In the genomic region with DNA sequence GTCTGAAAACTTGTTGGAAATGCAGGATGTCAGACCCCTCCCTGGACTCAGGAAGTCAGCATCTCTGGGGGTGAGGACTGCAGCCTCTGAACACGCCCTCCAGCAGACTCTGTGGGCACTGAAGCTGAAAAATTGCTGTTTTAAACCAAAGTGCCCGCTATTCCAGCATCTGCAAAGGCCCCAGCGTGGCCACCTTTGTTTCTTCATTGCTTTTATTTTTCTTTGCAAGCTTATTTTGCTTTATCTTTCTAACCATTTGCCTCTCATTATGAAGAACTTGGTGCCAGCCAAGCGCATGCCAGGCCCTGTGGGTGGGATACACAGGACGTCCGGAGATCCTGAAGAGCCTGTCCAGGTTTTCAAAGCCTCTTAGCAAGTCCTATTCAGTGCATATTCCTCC, we compare ENCODE assay signal across 15 cellular contexts.
DNase-seq lines count a peak whose midpoint lies in the region; ATAC-seq and TF ChIP-seq lines count a peak whose summit lies in the region.
"Had no signal": no experiment of that assay in that cellular context is flagged by ENCODE, and none has a peak within 500 bp of the region (broad histone marks: within the 10 kb centered on the region; RNA-seq: fewer than 3 reads in every experiment).

No MANE protein-coding gene starts in this region.

- no peak overlapping the region for H3K4me3 ChIP-seq in OCI-LY3 (ENCODE audit: low read length)
- no peak overlapping the region for H3K4me3 ChIP-seq in ascending aorta
- no peak overlapping the region for H3K4me3 ChIP-seq in upper lobe of right lung
- H3K4me3 ChIP-seq: GM23248 had no signal

- no peak overlapping the region for H3K9ac ChIP-seq in OCI-LY3 (ENCODE audit: low read length)
- H3K9ac ChIP-seq: GM23248 had no signal

- TF ChIP-seq CTCF in OCI-LY3 (IDR thresholded peaks at IDR 0.05; ENCODE audit: low read depth, low read length) (no peak), osteocyte (IDR thresholded peaks at IDR 0.05) (no peak), ascending aorta (IDR thresholded peaks at IDR 0.05) (no peak), upper lobe of right lung (IDR thresholded peaks at IDR 0.05) (no peak), GM10248 (IDR thresholded peaks at IDR 0.05; ENCODE audit: control extremely low read depth, extremely low read depth, low read depth, missing control alignments) (no peak)

- H3K27me3 ChIP-seq in OCI-LY3 (ENCODE audit: low read depth, low read length) = no peaks in the 10 kb centered on the region
- no peaks in the 10 kb centered on the region for H3K27me3 ChIP-seq in ascending aorta
- peaks cover 5% of the 10 kb centered on the region for H3K27me3 ChIP-seq in upper lobe of right lung

- H3K79me2 ChIP-seq in OCI-LY3 (ENCODE audit: low read length) = no peaks in the 10 kb centered on the region

- CTCF ChIA-PET in GM10248 (lab: Yijun Ruan, JAX) = no interaction called here

- H3K9me3 ChIP-seq in OCI-LY3 (ENCODE audit: insufficient read depth, low read length) (no peaks in the 10 kb centered on the region), ascending aorta (peaks cover 0 to 5% of the 10 kb centered on the region in 2 donors), upper lobe of right lung (no peaks in the 10 kb centered on the region)

- H3K36me3 ChIP-seq in OCI-LY3 (replicated peaks; ENCODE audit: low read depth, low read length) (no peaks in the 10 kb centered on the region), ascending aorta (no peaks in the 10 kb centered on the region), upper lobe of right lung (no peaks in the 10 kb centered on the region)

- intact Hi-C loops in ascending aorta (cut with DNase I) = no loop called here
- intact Hi-C loops in upper lobe of right lung (cut with DNase I) = no loop called here

- H3K27ac ChIP-seq in OCI-LY3 (ENCODE audit: low read length) (no peak overlapping the region), ascending aorta (no peak overlapping the region), upper lobe of right lung (no peak overlapping the region)
- H3K27ac ChIP-seq: GM23248, HL-60 had no signal

- no peaks in the 10 kb centered on the region for H4K20me1 ChIP-seq in OCI-LY3 (ENCODE audit: insufficient read depth, low read length)

- peak overlapping the region; percentile 38 for H3K4me2 ChIP-seq in OCI-LY3 (ENCODE audit: low read length)

- POLR2A ChIA-PET in GM10248 (lab: Yijun Ruan, JAX) = no interaction called here

- no peaks in the 10 kb centered on the region for H3K4me1 Mint-ChIP-seq in osteocyte (ENCODE audit: unreplicated experiment)
- H3K4me1 Mint-ChIP-seq: CD14-positive monocyte had no signal

- H3K27ac Mint-ChIP-seq in osteocyte (ENCODE audit: unreplicated experiment) = no peak overlapping the region
- H3K27ac Mint-ChIP-seq: B cell; CD8-positive, alpha-beta T cell had no signal

- peak; percentile 15 for DNase-seq in activated CD8-positive, alpha-beta memory T cell treated with anti-CD3 and anti-CD28 coated beads for 24 hours
- no peak for DNase-seq in activated CD8-positive, alpha-beta memory T cell treated with anti-CD3 and anti-CD28 coated beads, Interleukin-2, amount 50 U/mL, for 48 hours
- DNase-seq in osteocyte (ENCODE audit: extremely low spot score, unreplicated experiment) (peak; percentile 56), ascending aorta (ENCODE audit: low spot score in 2 of 2) (no peak), upper lobe of right lung (no peak), GM10248 (ENCODE audit: extremely low spot score) (no peak)
- DNase-seq: 8988T, ACHN, COR-L47, GM23248 had no signal

- peaks cover 3% of the 10 kb centered on the region for H3K27me3 Mint-ChIP-seq in osteocyte (ENCODE audit: unreplicated experiment)

- peaks cover 14% of the 10 kb centered on the region for H3K4me1 ChIP-seq in OCI-LY3 (ENCODE audit: low read length)
- H3K4me1 ChIP-seq in ascending aorta = no peaks in the 10 kb centered on the region
- H3K4me1 ChIP-seq in upper lobe of right lung = no peaks in the 10 kb centered on the region

- peaks cover 3% of the 10 kb centered on the region for H3K9me3 Mint-ChIP-seq in osteocyte (ENCODE audit: unreplicated experiment)
- H3K9me3 Mint-ChIP-seq: CD14-positive monocyte; CD8-positive, alpha-beta T cell had no signal

- ATAC-seq in upper lobe of right lung = no peak
- ATAC-seq: CD8-positive, alpha-beta T cell had no signal

- H2AFZ ChIP-seq in OCI-LY3 (ENCODE audit: low read depth, low read length) = no peak overlapping the region
- H2AFZ ChIP-seq: GM23248 had no signal

- no peaks in the 10 kb centered on the region for H3K36me3 Mint-ChIP-seq in osteocyte (ENCODE audit: unreplicated experiment)
- H3K36me3 Mint-ChIP-seq: CD14-positive monocyte; CD8-positive, alpha-beta T cell had no signal

- H3K4me3 Mint-ChIP-seq in osteocyte (ENCODE audit: unreplicated experiment) = no peak overlapping the region
- H3K4me3 Mint-ChIP-seq: B cell; CD14-positive monocyte; CD8-positive, alpha-beta T cell had no signal

Comparison
In these comparisons a context has a peak if more than half of its experiments do, and no peak if none do; other contexts are left out.
1. DNase-seq: peak in activated CD8-positive, alpha-beta memory T cell treated with anti-CD3 and anti-CD28 coated beads for 24 hours (single experiment) and osteocyte (single experiment); none in activated CD8-positive, alpha-beta memory T cell treated with anti-CD3 and anti-CD28 coated beads, Interleukin-2, amount 50 U/mL, for 48 hours (single experiment), ascending aorta (0 of 2), upper lobe of right lung (single experiment) and GM10248 (single experiment).